In the genomic region with DNA sequence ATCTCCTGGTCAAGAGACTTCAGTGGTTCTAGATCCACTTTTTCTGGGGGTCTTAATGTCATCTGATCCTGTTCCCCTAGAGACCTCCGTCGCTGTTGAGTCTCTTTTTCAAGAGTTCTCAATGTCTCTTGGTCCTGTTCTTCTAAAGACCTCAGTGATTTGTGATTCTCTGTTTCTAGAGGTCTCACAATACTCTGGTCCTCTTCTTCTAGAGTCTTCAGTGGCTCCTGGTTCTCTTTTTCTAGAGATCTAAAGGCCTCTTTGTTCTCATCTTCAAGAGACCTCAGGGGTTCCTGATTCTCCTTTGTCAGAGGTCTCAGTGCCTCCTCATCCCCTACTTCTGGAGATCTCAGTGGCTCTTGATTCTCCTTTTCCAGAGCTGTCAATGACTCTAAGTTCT, we compare ENCODE assay signal across 28 cellular contexts. TPM values are rescaled to one million over a fixed set of nuclear protein-coding genes. Genes with fewer than 3 reads are reported as not detected.
"Had no signal": no experiment of that assay in that cellular context is flagged by ENCODE, and none has a peak within 500 bp of the region (broad histone marks: within the 10 kb centered on the region; RNA-seq: fewer than 3 reads in every experiment).

No MANE protein-coding gene starts in this region.

- H3K4me3 Mint-ChIP-seq: activated CD4-positive, alpha-beta T cell treated with anti-CD3 and anti-CD28 coated beads, Interleukin-2, amount 10 ng/mL, durations not matched to agents 24 days and 14 days; activated naive CD4-positive, alpha-beta T cell treated with anti-CD3 and anti-CD28 coated beads, Interleukin-2, amount 50 U/mL, for 24 hours; dendritic cell treated with granulocyte-macrophage colony-stimulating factor and Interleukin-4, amounts not matched to agents 40 ng/mL and 50 ng/mL, for 4 days; memory B cell; naive B cell; T-cell had no signal

- H3K4me1 ChIP-seq: pancreas had no signal

- H3K36me3 ChIP-seq: pancreas, sigmoid colon, uterus had no signal

- H3K27ac Mint-ChIP-seq: activated CD4-positive, alpha-beta T cell treated with anti-CD3 and anti-CD28 coated beads, Interleukin-2, amount 10 ng/mL, durations not matched to agents 24 days and 14 days; activated naive CD4-positive, alpha-beta T cell treated with anti-CD3 and anti-CD28 coated beads, Interleukin-2, amount 50 U/mL, for 24 hours; dendritic cell treated with granulocyte-macrophage colony-stimulating factor and Interleukin-4, amounts not matched to agents 40 ng/mL and 50 ng/mL, for 4 days; memory B cell; stimulated activated naive CD8-positive, alpha-beta T cell treated with anti-CD3 and anti-CD28 coated beads, Interleukin-15, Interleukin-2, amounts not matched to agents 100 ng/mL and 50 ng/mL, for 24 hours; T-cell had no signal

- ATAC-seq: pancreas, SK-N-SH treated with all-trans-retinoic acid at 6 μM for 48 hours, T-cell had no signal

- DNase-seq: activated CD4-positive, alpha-beta T cell treated with anti-CD3 and anti-CD28 coated beads, Interleukin-2, amount 10 ng/mL, durations not matched to agents 24 days and 14 days; activated CD4-positive, CD25-positive, alpha-beta regulatory T cell; activated CD8-positive, alpha-beta memory T cell treated with anti-CD3 and anti-CD28 coated beads, Interleukin-2, amount 50 U/mL, for 4 hours; activated gamma-delta T cell; activated T-cell treated with anti-CD3 and anti-CD28 coated beads, Interleukin-2, amount 50 U/mL, for 48 hours; effector memory CD4-positive, alpha-beta T cell; naive B cell; pancreas; sigmoid colon; stimulated activated CD4-positive, alpha-beta T cell treated with anti-CD3 and anti-CD28 coated beads, Interleukin-12 subunit alpha, Interleukin-12 subunit beta, amount 100 ng/mL, for 4 hours; stimulated activated CD4-positive, alpha-beta T cell treated with anti-CD3 and anti-CD28 coated beads, Interleukin-1b, Interleukin-23, amount 100 ng/mL, for 48 hours; stimulated activated CD8-positive, alpha-beta memory T cell treated with anti-CD3 and anti-CD28 coated beads, Interleukin-4, amount 100 ng/mL, for 48 hours; T-cell; uterus had no signal

- H3K9me3 Mint-ChIP-seq: activated CD4-positive, alpha-beta T cell treated with anti-CD3 and anti-CD28 coated beads, Interleukin-2, amount 10 ng/mL, durations not matched to agents 24 days and 14 days; activated naive CD4-positive, alpha-beta T cell treated with anti-CD3 and anti-CD28 coated beads, Interleukin-2, amount 50 U/mL, for 24 hours; dendritic cell treated with granulocyte-macrophage colony-stimulating factor and Interleukin-4, amounts not matched to agents 40 ng/mL and 50 ng/mL, for 4 days; memory B cell; naive B cell; stimulated activated naive CD8-positive, alpha-beta T cell treated with anti-CD3 and anti-CD28 coated beads, Interleukin-15, Interleukin-2, amounts not matched to agents 100 ng/mL and 50 ng/mL, for 24 hours; T-cell had no signal

- H3K4me3 ChIP-seq: ascending aorta, pancreas, sigmoid colon, tibial nerve, uterus had no signal

- H3K9me3 ChIP-seq: ascending aorta, pancreas, sigmoid colon, tibial nerve, uterus had no signal

- H3K27me3 ChIP-seq: ascending aorta, uterus had no signal

- H3K27ac ChIP-seq: ascending aorta, pancreas had no signal

- H3K4me1 Mint-ChIP-seq: activated CD4-positive, alpha-beta T cell treated with anti-CD3 and anti-CD28 coated beads, Interleukin-2, amount 10 ng/mL, durations not matched to agents 24 days and 14 days; activated naive CD4-positive, alpha-beta T cell treated with anti-CD3 and anti-CD28 coated beads, Interleukin-2, amount 50 U/mL, for 24 hours; T-cell had no signal

- H3K36me3 Mint-ChIP-seq: activated naive CD4-positive, alpha-beta T cell treated with anti-CD3 and anti-CD28 coated beads, Interleukin-2, amount 50 U/mL, for 24 hours; memory B cell; T-cell had no signal

RNA-seq across cellular contexts. Expression of a gene that starts 5.4 kb away (rescaled TPM):
- total RNA-seq: mononuclear cell had no signal
- polyA plus RNA-seq: keratinocyte had no signal

RNA-seq across cellular contexts. Expression of a gene that starts 29.9 kb away (rescaled TPM):
- total RNA-seq: activated CD4-positive, alpha-beta T cell treated with anti-CD3 and anti-CD28 coated beads, Interleukin-2, amount 10 ng/mL, durations not matched to agents 24 days and 14 days; ascending aorta; bronchial epithelial cell; chondrocyte; fibroblast of villous mesenchyme; glomerular endothelial cell; liver; mononuclear cell; T-cell; tibial nerve had no signal
- polyA plus RNA-seq: keratinocyte, pancreas had no signal

RNA-seq across cellular contexts. Expression of a gene that starts 33.6 kb away (rescaled TPM):
- total RNA-seq: ascending aorta had no signal

RNA-seq across cellular contexts. Expression of a gene that starts 52.6 kb away (rescaled TPM):
- total RNA-seq: activated CD4-positive, alpha-beta T cell treated with anti-CD3 and anti-CD28 coated beads, Interleukin-2, amount 10 ng/mL, durations not matched to agents 24 days and 14 days; chondrocyte; fibroblast of villous mesenchyme; glomerular endothelial cell; pancreas had no signal
- polyA plus RNA-seq: keratinocyte had no signal
